ENCODE assay signal across 1 cellular context in genomic region chr2:200509608-200510433, GRCh38.
TF ChIP-seq lines count a peak whose summit lies in the region.

KCTD18 (minus strand) TSS chr2:200510068; CDS start chr2:200507016, 3,052 bp downstream.

TF ChIP-seq in HepG2, 621 proteins besides CTCF, POLR2A, EP300 and RAD21 (continued from another document and continues in another):
- TF ChIP-seq SMAD1 (CRISPR knock-in tag; IDR thresholded peaks at IDR 0.05; ENCODE audit: borderline replicate concordance, low read depth) (peak; percentile 97), SOX13 (IDR thresholded peaks at IDR 0.05) (no peak), SOX13 (CRISPR knock-in tag; conservative IDR thresholded peaks at IDR 0.05 in 1 of 2, IDR thresholded peaks at IDR 0.05 in 1 of 2) (peak in 1 of 2 experiments; percentile 66; a peak in 2 of 4 replicates), THYN1 (CRISPR knock-in tag; IDR thresholded peaks at IDR 0.05; ENCODE audit: borderline replicate concordance, low read depth) (no peak), ZNF580 (CRISPR knock-in tag; IDR thresholded peaks at IDR 0.05; ENCODE audit: borderline replicate concordance, low read depth) (peak; percentile 94), CERS6 (CRISPR knock-in tag; IDR thresholded peaks at IDR 0.05) (no peak), GABPA (IDR thresholded peaks at IDR 0.05; ENCODE audit: low read depth, low read length) (peak; percentile 71), GABPA (CRISPR knock-in tag; IDR thresholded peaks at IDR 0.05; ENCODE audit: low read depth) (peak; percentile 42; the same call in 1 of the 2 replicates), MYNN (CRISPR knock-in tag; IDR thresholded peaks at IDR 0.05; ENCODE audit: low read depth) (no peak), HDAC2 (CRISPR knock-in tag; IDR thresholded peaks at IDR 0.05) (peak; percentile 97), GRHL1 (CRISPR knock-in tag; conservative IDR thresholded peaks at IDR 0.05) (no peak), THAP7 (CRISPR knock-in tag; IDR thresholded peaks at IDR 0.05) (peak; percentile 83), KLF16 (CRISPR knock-in tag; IDR thresholded peaks at IDR 0.05) (peak; percentile 78 to 92; a peak in 2 of 4 replicates), U2AF2 (IDR thresholded peaks at IDR 0.05; ENCODE audit: low read depth, low read length) (no peak), HIVEP1 (CRISPR knock-in tag; IDR thresholded peaks at IDR 0.05) (no peak), SRF (IDR thresholded peaks at IDR 0.05; ENCODE audit: low read depth, low read length) (no peak), ZNF331 (CRISPR knock-in tag; IDR thresholded peaks at IDR 0.05) (peak; percentile 88), HOXD1 (CRISPR knock-in tag; IDR thresholded peaks at IDR 0.05) (peak; percentile 58; the same call in 1 of the 2 replicates), ZNF274 (CRISPR knock-in tag; IDR thresholded peaks at IDR 0.05) (peak; percentile 70), DRAP1 (CRISPR knock-in tag; IDR thresholded peaks at IDR 0.05) (peak; percentile 63), NKX3-1 (CRISPR knock-in tag; IDR thresholded peaks at IDR 0.05) (no peak), ZFX (CRISPR knock-in tag; IDR thresholded peaks at IDR 0.05; ENCODE audit: low read depth) (peak; percentile 95), ZNF746 (CRISPR knock-in tag; IDR thresholded peaks at IDR 0.05) (no peak), JUND (CRISPR knock-in tag; IDR thresholded peaks at IDR 0.05) (peak; percentile 59; the same call in 1 of the 2 replicates), ZBTB49 (CRISPR knock-in tag; IDR thresholded peaks at IDR 0.05; ENCODE audit: borderline replicate concordance) (no peak), ZNF878 (CRISPR knock-in tag; IDR thresholded peaks at IDR 0.05) (peak; percentile 85; the same call in 1 of the 2 replicates), ZNF629 (CRISPR knock-in tag; conservative IDR thresholded peaks at IDR 0.05) (no peak), HOXA7 (CRISPR knock-in tag; IDR thresholded peaks at IDR 0.05) (no peak), ZNF512 (CRISPR knock-in tag; IDR thresholded peaks at IDR 0.05) (peak; percentile 89), MIXL1 (CRISPR knock-in tag; IDR thresholded peaks at IDR 0.05) (peak; percentile 38; the same call in 1 of the 2 replicates), ARID5B (CRISPR knock-in tag; IDR thresholded peaks at IDR 0.05) (peak; percentile 86), ATF5 (CRISPR knock-in tag; IDR thresholded peaks at IDR 0.05; ENCODE audit: low read depth) (0 out of 2 replicates have a peak, but pooled peaks have one; percentile 27), ZNF253 (CRISPR knock-in tag; IDR thresholded peaks at IDR 0.05; ENCODE audit: borderline replicate concordance) (0 out of 2 replicates have a peak, but pooled peaks have one; percentile 40), TOPORS (CRISPR knock-in tag; IDR thresholded peaks at IDR 0.05) (peak; percentile 78; the same call in 1 of the 2 replicates), ZNF562 (CRISPR knock-in tag; IDR thresholded peaks at IDR 0.05; ENCODE audit: borderline replicate concordance) (no peak), GTF3A (CRISPR knock-in tag; conservative IDR thresholded peaks at IDR 0.05) (no peak), ZNF333 (CRISPR knock-in tag; IDR thresholded peaks at IDR 0.05; ENCODE audit: borderline replicate concordance) (no peak), KLF15 (CRISPR knock-in tag; IDR thresholded peaks at IDR 0.05; ENCODE audit: borderline replicate concordance) (no peak), MZF1 (CRISPR knock-in tag; IDR thresholded peaks at IDR 0.05; ENCODE audit: borderline replicate concordance) (no peak), TARDBP (CRISPR knock-in tag; IDR thresholded peaks at IDR 0.05) (peak; percentile 92), POLR2AphosphoS5 (IDR thresholded peaks at IDR 0.05; ENCODE audit: low read depth, low read length) (peak; percentile 51), ZNF670 (CRISPR knock-in tag; IDR thresholded peaks at IDR 0.05; ENCODE audit: borderline replicate concordance) (peak; percentile 66; the same call in 1 of the 2 replicates), IRX3 (CRISPR knock-in tag; IDR thresholded peaks at IDR 0.05; ENCODE audit: borderline replicate concordance, low read depth) (peak; percentile 17; the same call in 1 of the 2 replicates), ZBTB43 (CRISPR knock-in tag; conservative IDR thresholded peaks at IDR 0.05) (peak; percentile 52; the same call in 1 of the 2 replicates), BORCS8-MEF2B (CRISPR knock-in tag; IDR thresholded peaks at IDR 0.05) (peak; percentile 79), DBP (CRISPR knock-in tag; IDR thresholded peaks at IDR 0.05; ENCODE audit: not compliant biosample characterization) (no peak), ZNF782 (CRISPR knock-in tag; IDR thresholded peaks at IDR 0.05; ENCODE audit: borderline replicate concordance) (no peak)
